ENCODE assay signal across 8 cellular contexts in the genomic region with DNA sequence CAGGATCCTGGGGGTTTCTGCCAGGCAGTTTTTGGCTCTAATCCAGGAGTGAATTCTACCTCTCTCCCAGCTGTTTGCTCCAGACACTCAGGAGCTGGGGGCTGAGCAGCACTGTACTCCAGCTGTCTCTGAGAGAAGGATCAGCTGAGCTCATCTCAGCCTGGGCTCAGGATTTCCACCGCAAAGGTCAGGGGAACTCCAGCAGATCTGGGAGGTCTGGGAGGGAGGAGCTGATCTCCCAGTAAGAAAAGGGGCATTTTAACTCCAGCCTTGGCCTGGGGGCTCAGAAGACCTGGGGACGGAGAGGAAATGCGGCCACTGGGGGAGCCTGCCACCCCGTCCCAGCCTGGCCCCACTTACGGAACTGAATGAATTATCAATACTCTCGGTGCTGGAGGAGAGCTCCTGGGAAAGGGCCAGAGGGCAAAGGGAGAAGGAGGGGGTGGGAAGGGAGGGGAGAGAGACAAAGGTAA. TPM values are rescaled to one million over a fixed set of nuclear protein-coding genes. Genes with fewer than 3 reads are reported as not detected.
DNase-seq lines count a peak whose midpoint lies in the region; ATAC-seq, FAIRE-seq and TF ChIP-seq lines count a peak whose summit lies in the region.

No MANE protein-coding gene starts in this region.

- no peaks in the 10 kb centered on the region for H3K9me3 Mint-ChIP-seq in WTC11

- H3K36me3 ChIP-seq in ES-I3 (ENCODE audit: insufficient read depth, low read length) (peaks cover 12% of the 10 kb centered on the region), heart right ventricle (peaks cover 0 to 98% (median 41%) of the 10 kb centered on the region in 9 donors)

- no peak overlapping the region for H3K4me3 ChIP-seq in heart right ventricle

- peak overlapping the region; percentile 36 for H3K4me3 Mint-ChIP-seq in WTC11

- peaks cover 18% of the 10 kb centered on the region for H3K4me1 Mint-ChIP-seq in WTC11

- no peak for FAIRE-seq in HTR-8/SVneo (lab: Jason Lieb, UNC)

- WGBS in heart right ventricle, 2 donors, result 58 to 62% methylated on average over 6 of the region's 6 CpGs

- CTCF ChIA-PET in WTC11 (lab: Charles Lee), result interaction anchor here (0.6 to 4.6 kb wide), 20 partner anchors 9 to 432 kb away, joined by 3 to 73 read pairs (median 4); a partner anchor contains a TSS

- peaks cover 32% of the 10 kb centered on the region for H3K36me3 Mint-ChIP-seq in WTC11

- H3K9me3 ChIP-seq in ES-I3 (ENCODE audit: control insufficient read depth, insufficient read depth, low read length), result no peaks in the 10 kb centered on the region
- H3K9me3 ChIP-seq in heart right ventricle, result no peaks in the 10 kb centered on the region

- H3K27me3 ChIP-seq in heart right ventricle, result no peaks in the 10 kb centered on the region

- peak overlapping the region in 9 of 10 donors; percentile 55 to 91 (median 70) for H3K27ac ChIP-seq in heart right ventricle

- no peak for TF ChIP-seq CTCF in WTC11 (IDR thresholded peaks at IDR 0.05)
- no peak for TF ChIP-seq CTCF in heart right ventricle (IDR thresholded peaks at IDR 0.05)

- peak overlapping the region; percentile 51 for H3K27ac Mint-ChIP-seq in WTC11

- H3K4me1 ChIP-seq in ES-I3 (ENCODE audit: insufficient read depth, low read length) (peaks cover 33% of the 10 kb centered on the region), heart right ventricle (peaks cover 38 to 66% (median 62%) of the 10 kb centered on the region in 9 donors)

- intact Hi-C loops in heart right ventricle (cut with DNase I), result loop anchor here in 5 of 10 donors (2.0 to 10.0 kb wide), 5 partner anchors 17 to 87 kb away; a partner anchor contains a TSS
- intact Hi-C loops in sciatic nerve (cut with DNase I), result no loop called here

- no peaks in the 10 kb centered on the region for H3K27me3 Mint-ChIP-seq in WTC11 (ENCODE audit: low read depth)

- peak; percentile 93 for ATAC-seq in WTC11
- peak in 7 of 8 donors; percentile 12 to 51 (median 28) for ATAC-seq in heart right ventricle
- peak; percentile 55 for ATAC-seq in sciatic nerve
- no peak for ATAC-seq in GM19395 (IDR thresholded peaks at IDR 0.05; ENCODE audit: unreplicated experiment)

- H3K9ac ChIP-seq in ES-I3 (ENCODE audit: low read depth, low read length), result peak overlapping the region; percentile 8; the same call in 1 of the 2 replicates

- DNase-seq in WTC11 (ENCODE audit: low spot score) (peak; percentile 39), heart right ventricle (peak in 1 of 2 donors; percentile 43), sciatic nerve (ENCODE audit: low spot score) (no peak), MV-4-11 (lab: John Stamatoyannopoulos, UW) (no peak), HTR-8/SVneo (ENCODE audit: insufficient read length, low spot score) (no peak)
- no peak for DNase-seq in activated CD4-positive, alpha-beta T cell treated with anti-CD3 and anti-CD28 coated beads, Interleukin-2, amount 50 U/mL, for 1 hour

- POLR2A ChIA-PET in WTC11 (lab: Charles Lee), result interaction anchor here (1.1 to 1.3 kb wide), 3 partner anchors 18 to 31 kb away, joined by 3 to 6 read pairs (median 5); a partner anchor contains a TSS

TF ChIP-seq in WTC11, 78 proteins besides CTCF, POLR2A, EP300 and RAD21:
- TF ChIP-seq OVOL2 (CRISPR knock-in tag; IDR thresholded peaks at IDR 0.05; ENCODE audit: borderline replicate concordance), result no peak
- TF ChIP-seq NR3C1 (CRISPR knock-in tag; conservative IDR thresholded peaks at IDR 0.05; ENCODE audit: low read depth), result no peak
- TF ChIP-seq, protein P1, sequence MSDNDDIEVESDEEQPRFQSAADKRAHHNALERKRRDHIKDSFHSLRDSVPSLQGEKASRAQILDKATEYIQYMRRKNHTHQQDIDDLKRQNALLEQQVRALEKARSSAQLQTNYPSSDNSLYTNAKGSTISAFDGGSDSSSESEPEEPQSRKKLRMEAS (CRISPR knock-in tag; IDR thresholded peaks at IDR 0.05), result no peak
- TF ChIP-seq FOXP1 (CRISPR knock-in tag; IDR thresholded peaks at IDR 0.05; ENCODE audit: borderline replicate concordance), result no peak
- TF ChIP-seq, protein P2, sequence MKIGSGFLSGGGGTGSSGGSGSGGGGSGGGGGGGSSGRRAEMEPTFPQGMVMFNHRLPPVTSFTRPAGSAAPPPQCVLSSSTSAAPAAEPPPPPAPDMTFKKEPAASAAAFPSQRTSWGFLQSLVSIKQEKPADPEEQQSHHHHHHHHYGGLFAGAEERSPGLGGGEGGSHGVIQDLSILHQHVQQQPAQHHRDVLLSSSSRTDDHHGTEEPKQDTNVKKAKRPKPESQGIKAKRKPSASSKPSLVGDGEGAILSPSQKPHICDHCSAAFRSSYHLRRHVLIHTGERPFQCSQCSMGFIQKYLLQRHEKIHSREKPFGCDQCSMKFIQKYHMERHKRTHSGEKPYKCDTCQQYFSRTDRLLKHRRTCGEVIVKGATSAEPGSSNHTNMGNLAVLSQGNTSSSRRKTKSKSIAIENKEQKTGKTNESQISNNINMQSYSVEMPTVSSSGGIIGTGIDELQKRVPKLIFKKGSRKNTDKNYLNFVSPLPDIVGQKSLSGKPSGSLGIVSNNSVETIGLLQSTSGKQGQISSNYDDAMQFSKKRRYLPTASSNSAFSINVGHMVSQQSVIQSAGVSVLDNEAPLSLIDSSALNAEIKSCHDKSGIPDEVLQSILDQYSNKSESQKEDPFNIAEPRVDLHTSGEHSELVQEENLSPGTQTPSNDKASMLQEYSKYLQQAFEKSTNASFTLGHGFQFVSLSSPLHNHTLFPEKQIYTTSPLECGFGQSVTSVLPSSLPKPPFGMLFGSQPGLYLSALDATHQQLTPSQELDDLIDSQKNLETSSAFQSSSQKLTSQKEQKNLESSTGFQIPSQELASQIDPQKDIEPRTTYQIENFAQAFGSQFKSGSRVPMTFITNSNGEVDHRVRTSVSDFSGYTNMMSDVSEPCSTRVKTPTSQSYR (CRISPR knock-in tag; IDR thresholded peaks at IDR 0.05), result no peak
- TF ChIP-seq GABPB1 (CRISPR knock-in tag; IDR thresholded peaks at IDR 0.05), result no peak
- TF ChIP-seq ZNF416 (CRISPR knock-in tag; IDR thresholded peaks at IDR 0.05), result no peak

RNA-seq across cellular contexts. Expression of a gene that starts 17.3 kb away (rescaled TPM):
- total RNA-seq in WTC11 (2021) (25.6 to 33.6 TPM (median 30.5 TPM) in 3 replicates), heart right ventricle (10 to 100 TPM; 37.1 to 52.1 (median 42.5) TPM), sciatic nerve (71.4 TPM)
- polyA plus RNA-seq in heart right ventricle, result 10 to 100 TPM; 17.6 to 29.0 TPM

RNA-seq across cellular contexts. Expression of a gene that starts 27.8 kb away (rescaled TPM):
- total RNA-seq in WTC11 (2021), result 54.1 to 56.8 TPM (median 55.1 TPM) in 3 replicates
- total RNA-seq in heart right ventricle, result 10 to 100 TPM; 10.4 to 15.1 (median 13.1) TPM
- 1 to 10 TPM; 5.9 to 8.0 TPM for polyA plus RNA-seq in heart right ventricle
- 18.8 TPM for total RNA-seq in sciatic nerve

RNA-seq across cellular contexts. Expression of a gene that starts 37.2 kb away (rescaled TPM):
- total RNA-seq in WTC11 (2021) (59.2 to 69.2 TPM (median 67.7 TPM) in 3 replicates), heart right ventricle (10 to 100 TPM; 12.6 to 38.4 (median 24.0) TPM), sciatic nerve (30.9 TPM)
- polyA plus RNA-seq in heart right ventricle, result 1 to 10 TPM; 6.5 to 8.9 TPM

RNA-seq across cellular contexts. Expression of a gene that starts 55.4 kb away (rescaled TPM):
- total RNA-seq in WTC11 (2021) (184 to 202 TPM (median 186 TPM) in 3 replicates), heart right ventricle (100 to 1,000 TPM; 119 to 157 (median 147) TPM), sciatic nerve (119 TPM)
- 100 to 1,000 TPM; 222 to 300 TPM for polyA plus RNA-seq in heart right ventricle
